Comparison of ENCODE assay signal across 22 cellular contexts in the genomic region with DNA sequence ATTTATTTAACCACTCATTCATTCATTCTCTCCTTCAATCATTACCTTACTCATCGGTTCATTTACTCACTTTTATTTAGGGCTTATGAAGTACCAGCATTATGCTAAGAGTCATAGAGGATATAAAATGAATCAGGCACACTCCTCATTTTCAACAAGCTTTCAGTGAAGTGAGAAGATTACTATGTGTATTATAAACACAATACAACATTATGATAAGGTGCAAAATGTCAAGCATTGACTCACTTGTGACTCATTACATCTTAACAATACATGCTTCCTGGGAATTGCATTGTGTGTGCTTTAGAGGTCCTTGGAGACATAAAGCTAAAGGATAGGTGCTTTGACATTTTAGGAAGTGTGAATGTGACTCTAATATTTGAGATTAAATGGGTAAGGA.
DNase-seq lines count a peak whose midpoint lies in the region; ATAC-seq, FAIRE-seq and TF ChIP-seq lines count a peak whose summit lies in the region.
"Had no signal": no experiment of that assay in that cellular context is flagged by ENCODE, and none has a peak within 500 bp of the region (broad histone marks: within the 10 kb centered on the region; RNA-seq: fewer than 3 reads in every experiment).

No MANE protein-coding gene starts in this region.

- TF ChIP-seq CTCF in Panc1 (IDR thresholded peaks at IDR 0.05) (no peak), endothelial cell of umbilical vein (IDR thresholded peaks at IDR 0.05; ENCODE audit: extremely low read depth in 1 of 2, insufficient read depth in 1 of 2, low read depth in 1 of 2, low read length in 2 of 2) (no peak)

- ATAC-seq in Panc1, result peak; percentile 38; the same call in 1 of the 2 replicates
- ATAC-seq in T-cell (replicated peaks in 1 of 4), result no peak
- no peak for ATAC-seq in HG02798 (IDR thresholded peaks at IDR 0.05; ENCODE audit: poor library complexity, unreplicated experiment)
- no peak for ATAC-seq in naive thymus-derived CD8-positive, alpha-beta T cell
- ATAC-seq in HG02938 (IDR thresholded peaks at IDR 0.05; ENCODE audit: unreplicated experiment), result no peak
- ATAC-seq: heart left ventricle; psoas muscle; stimulated activated naive CD8-positive, alpha-beta T cell treated with anti-CD3 and anti-CD28 coated beads, Interleukin-15, amount 100 ng/mL, for 72 hours; T-helper 17 cell had no signal

- FAIRE-seq in H54 (lab: Jason Lieb, UNC) (peak; percentile 99), endothelial cell of umbilical vein (lab: Jason Lieb, UNC) (peak; percentile 65)

- no peaks in the 10 kb centered on the region for H3K9me1 ChIP-seq in endothelial cell of umbilical vein (replicated peaks; ENCODE audit: control insufficient read depth, extremely low read depth, insufficient read depth, low read length)

- H3K79me2 ChIP-seq in endothelial cell of umbilical vein (ENCODE audit: control insufficient read depth, insufficient read depth, low read length), result no peaks in the 10 kb centered on the region

- H3K4me3 ChIP-seq in Panc1 (ENCODE audit: low read depth in 2 of 2, low read length in 2 of 2) (no peak overlapping the region), endothelial cell of umbilical vein (replicated peaks in 1 of 3; ENCODE audit: insufficient read depth in 1 of 3, low read depth in 1 of 3, low read length in 3 of 3) (no peak overlapping the region)
- H3K4me3 ChIP-seq: heart left ventricle, psoas muscle, SJCRH30, smooth muscle cell had no signal

- intact Hi-C loops in Panc1 (cut with micrococcal nuclease; ENCODE audit: unreplicated experiment) (no loop called here), endothelial cell of umbilical vein (cut with micrococcal nuclease) (loop anchor here (2.0 kb wide), 2 partner anchors 61 to 159 kb away; a partner anchor contains a TSS)

- H3K27me3 ChIP-seq in Panc1 (ENCODE audit: control insufficient read depth, insufficient read depth, low read length) (no peaks in the 10 kb centered on the region), endothelial cell of umbilical vein (ENCODE audit: control insufficient read depth in 2 of 2, insufficient read depth in 2 of 2, low read length in 2 of 2) (no peaks in the 10 kb centered on the region)
- H3K27me3 ChIP-seq: heart left ventricle, SJCRH30 had no signal

- in situ Hi-C loops in Panc1 (cut with HindIII; ENCODE audit: low pct_unique_long_range_greater_than_20kb, low sequenced_read_pairs), result no loop called here

- no peaks in the 10 kb centered on the region for H4K20me1 ChIP-seq in endothelial cell of umbilical vein (replicated peaks; ENCODE audit: control insufficient read depth, extremely low read depth, insufficient read depth, low read length)

- no peak overlapping the region for H3K9ac ChIP-seq in endothelial cell of umbilical vein (replicated peaks; ENCODE audit: extremely low read depth, insufficient read depth, low read length)

- H3K4me1 ChIP-seq in Panc1 (ENCODE audit: control insufficient read depth, insufficient read depth, low read length) (no peaks in the 10 kb centered on the region), endothelial cell of umbilical vein (ENCODE audit: control insufficient read depth, extremely low read depth, insufficient read depth, low read length) (peaks cover 8% of the 10 kb centered on the region)
- H3K4me1 ChIP-seq: heart left ventricle, psoas muscle, SJCRH30 had no signal

- dilution Hi-C loops in endothelial cell of umbilical vein (cut with MboI; ENCODE audit: extremely low pct_ligation_motif_present, low sequenced_read_pairs), result no loop called here

- peaks cover 6 to 10% of the 10 kb centered on the region in 2 donors for H3K27me3 Mint-ChIP-seq in T-cell
- peaks cover 5 to 19% (median 8%) of the 10 kb centered on the region in 5 donors for H3K27me3 Mint-ChIP-seq in naive thymus-derived CD8-positive, alpha-beta T cell

- no peaks in the 10 kb centered on the region for H3K36me3 ChIP-seq in Panc1 (ENCODE audit: control insufficient read depth, insufficient read depth, low read length)
- no peaks in the 10 kb centered on the region for H3K36me3 ChIP-seq in endothelial cell of umbilical vein (ENCODE audit: control insufficient read depth in 2 of 2, extremely low read depth in 1 of 2, insufficient read depth in 2 of 2, low read length in 2 of 2)
- H3K36me3 ChIP-seq: heart left ventricle, SJCRH30, WERI-Rb-1 had no signal

- H3K4me1 Mint-ChIP-seq in T-cell, result no peaks in the 10 kb centered on the region
- no peaks in the 10 kb centered on the region for H3K4me1 Mint-ChIP-seq in naive thymus-derived CD8-positive, alpha-beta T cell
- H3K4me1 Mint-ChIP-seq: stimulated activated naive CD8-positive, alpha-beta T cell treated with anti-CD3 and anti-CD28 coated beads, Interleukin-15, amount 100 ng/mL, for 72 hours; T-helper 17 cell had no signal

- DNase-seq in H54 (ENCODE audit: insufficient read length, low spot score) (peak; percentile 41), Panc1 (ENCODE audit: low read depth, low spot score) (peak; percentile 41), endothelial cell of umbilical vein (ENCODE audit: low read depth, low spot score) (peak; percentile 85), pulmonary artery endothelial cell (ENCODE audit: low read depth, low spot score) (peak; percentile 53), T-cell (no peak)
- no peak for DNase-seq in naive thymus-derived CD8-positive, alpha-beta T cell
- DNase-seq: activated CD4-positive, alpha-beta T cell treated with anti-CD3 and anti-CD28 coated beads, Interleukin-2, amount 50 U/mL, for 1 hour; activated CD8-positive, alpha-beta memory T cell treated with anti-CD3 and anti-CD28 coated beads, Interleukin-2, amount 50 U/mL, for 4 hours; activated effector memory CD4-positive, alpha-beta T cell treated with anti-CD3 and anti-CD28 coated beads, Interleukin-2, amount 50 U/mL, for 16 hours; HCEC 1CT; heart left ventricle; NCI-H1417 treated with DMSO at 0.1 percent for 48 hours; psoas muscle; SJCRH30; stimulated activated CD4-positive, alpha-beta T cell treated with anti-CD3 and anti-CD28 coated beads, Interleukin-4, amount 100 ng/mL, for 1 hour; stimulated activated naive CD8-positive, alpha-beta T cell treated with anti-CD3 and anti-CD28 coated beads, Interleukin-15, amount 100 ng/mL, for 72 hours; T-helper 17 cell; trophoblast cell; WERI-Rb-1 had no signal

- H3K9me3 ChIP-seq in Panc1 (ENCODE audit: control insufficient read depth, insufficient read depth, low read depth, low read length) (no peaks in the 10 kb centered on the region), endothelial cell of umbilical vein (replicated peaks; ENCODE audit: control insufficient read depth, insufficient read depth, low read length) (no peaks in the 10 kb centered on the region)
- H3K9me3 ChIP-seq: SJCRH30 had no signal

- POLR2A ChIA-PET in Panc1 (lab: Charles Lee), result interaction anchor here (0.6 kb wide), 1 partner anchor 466 kb away, joined by 8 read pairs; no protein-coding TSS in a partner anchor
- POLR2A ChIA-PET in endothelial cell of umbilical vein (lab: Charles Lee), result no interaction called here
- POLR2A ChIA-PET in T-cell (lab: Charles Lee), result no interaction called here
- POLR2A ChIA-PET in naive thymus-derived CD8-positive, alpha-beta T cell (lab: Charles Lee), result no interaction called here

- H2AFZ ChIP-seq in endothelial cell of umbilical vein (ENCODE audit: low read depth, low read length), result no peak overlapping the region

- CTCF ChIA-PET in Panc1 (lab: Charles Lee) (no interaction called here), endothelial cell of umbilical vein (lab: Charles Lee) (interaction anchor here (0.7 to 1.9 kb wide), 9 partner anchors 8 to 498 kb away, joined by 3 to 5 read pairs (median 3); no protein-coding TSS in a partner anchor), T-cell (lab: Charles Lee) (no interaction called here)

- H3K27ac ChIP-seq in Panc1 (ENCODE audit: low read length), result no peak overlapping the region
- no peak overlapping the region for H3K27ac ChIP-seq in endothelial cell of umbilical vein (ENCODE audit: insufficient read depth, low read depth, low read length)
- H3K27ac ChIP-seq: heart left ventricle, psoas muscle, SJCRH30, WERI-Rb-1 had no signal

- H3K27ac Mint-ChIP-seq in T-cell, result no peak overlapping the region
- H3K27ac Mint-ChIP-seq in naive thymus-derived CD8-positive, alpha-beta T cell, result no peak overlapping the region
- H3K27ac Mint-ChIP-seq: T-helper 17 cell had no signal

- no peaks in the 10 kb centered on the region for H3K36me3 Mint-ChIP-seq in T-cell
- no peaks in the 10 kb centered on the region for H3K36me3 Mint-ChIP-seq in naive thymus-derived CD8-positive, alpha-beta T cell

- H3K9me3 Mint-ChIP-seq in T-cell, result peaks cover 0 to 5% (median 4%) of the 10 kb centered on the region in 3 donors
- H3K9me3 Mint-ChIP-seq in naive thymus-derived CD8-positive, alpha-beta T cell, result peaks cover 0 to 5% (median 3%) of the 10 kb centered on the region in 9 donors

- H3K4me2 ChIP-seq in endothelial cell of umbilical vein (ENCODE audit: insufficient read depth, low read length), result no peak overlapping the region
- H3K4me2 ChIP-seq: smooth muscle cell had no signal

- TF ChIP-seq POLR2A in H54 (IDR thresholded peaks at IDR 0.05; ENCODE audit: low read depth, low read length), result no peak
- no peak for TF ChIP-seq POLR2A in endothelial cell of umbilical vein (IDR thresholded peaks at IDR 0.05; ENCODE audit: low read depth, low read length)

- BruUV-seq in Panc1 (replicated peaks; lab: Mats Ljungman, UMichigan) (no TSS peak), endothelial cell of umbilical vein (replicated peaks; lab: Mats Ljungman, UMichigan) (no TSS peak)

- no peak overlapping the region for H3K4me3 Mint-ChIP-seq in T-cell
- H3K4me3 Mint-ChIP-seq in naive thymus-derived CD8-positive, alpha-beta T cell, result no peak overlapping the region
- H3K4me3 Mint-ChIP-seq: stimulated activated naive CD8-positive, alpha-beta T cell treated with anti-CD3 and anti-CD28 coated beads, Interleukin-15, amount 100 ng/mL, for 72 hours; T-helper 17 cell had no signal

TF ChIP-seq in endothelial cell of umbilical vein, 7 proteins besides CTCF, POLR2A, EP300 and RAD21:
- peak; percentile 98 for TF ChIP-seq JUN (IDR thresholded peaks at IDR 0.05; ENCODE audit: borderline replicate concordance, insufficient read depth, insufficient read length, low read depth)
- peak; percentile 94 for TF ChIP-seq FOS (IDR thresholded peaks at IDR 0.05; ENCODE audit: borderline replicate concordance, insufficient read depth, low read length)
- peak; percentile 45 for TF ChIP-seq GATA2 (IDR thresholded peaks at IDR 0.05; ENCODE audit: insufficient read depth, insufficient read length, low read depth, low read length)
- no peak for TF ChIP-seq MYC (IDR thresholded peaks at IDR 0.05; ENCODE audit: low read depth, low read length)
- TF ChIP-seq, protein P1, sequence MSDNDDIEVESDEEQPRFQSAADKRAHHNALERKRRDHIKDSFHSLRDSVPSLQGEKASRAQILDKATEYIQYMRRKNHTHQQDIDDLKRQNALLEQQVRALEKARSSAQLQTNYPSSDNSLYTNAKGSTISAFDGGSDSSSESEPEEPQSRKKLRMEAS (IDR thresholded peaks at IDR 0.05; ENCODE audit: insufficient read depth, insufficient read length), result no peak

Comparison
In these comparisons a context has a peak if more than half of its experiments do, and no peak if none do; other contexts are left out.
1. DNase-seq: peak in H54 (single experiment), Panc1 (single experiment), endothelial cell of umbilical vein (single experiment) and pulmonary artery endothelial cell (single experiment); none in T-cell (0 of 34) and naive thymus-derived CD8-positive, alpha-beta T cell (0 of 10).